In the genomic region with DNA sequence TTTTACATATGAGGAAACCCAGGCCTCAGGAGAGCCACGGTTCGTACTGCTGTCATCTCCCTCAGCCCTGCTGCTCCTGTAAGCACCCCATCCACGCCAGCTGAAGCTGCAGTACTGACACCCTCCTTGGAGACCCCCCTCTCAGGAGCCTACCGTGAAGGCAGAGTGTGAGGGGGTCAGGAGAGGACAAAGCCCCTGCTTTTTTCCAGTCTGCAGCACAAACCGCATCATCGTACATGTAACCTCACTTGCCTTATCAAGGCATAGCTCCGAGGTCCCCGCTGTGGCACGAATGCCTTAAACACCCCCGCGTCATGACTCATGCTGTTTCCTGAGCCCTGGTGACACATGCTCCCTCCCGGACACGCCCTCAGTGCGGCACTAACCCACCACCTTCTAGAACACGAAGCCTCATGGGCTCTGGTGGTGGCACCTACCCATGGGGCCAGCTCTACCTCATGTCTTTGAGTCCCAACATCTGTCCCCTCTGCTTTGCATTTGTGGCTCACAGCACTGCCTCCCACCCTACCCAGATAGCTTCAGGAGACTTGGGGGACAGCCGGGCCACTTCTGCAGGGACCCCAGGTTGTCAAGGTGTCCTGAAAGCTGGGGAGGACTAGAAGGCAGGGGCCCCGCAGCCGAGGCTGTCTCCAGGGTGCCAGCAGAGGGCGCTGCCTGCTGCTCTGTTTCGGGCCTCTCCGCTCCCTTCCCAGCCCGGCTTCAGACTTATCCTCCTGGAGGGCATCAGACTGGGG, we compare ENCODE assay signal across 1 cellular context.
A peak's percentile ranks its signal among the peaks of the same experiment; 100 is the strongest.
TF ChIP-seq lines count a peak whose summit lies in the region.

No MANE protein-coding gene starts in this region.

TF ChIP-seq in GM12878, 131 proteins besides CTCF, POLR2A, EP300 and RAD21 (continued from another document and continues in another):
- TF ChIP-seq MAX (IDR thresholded peaks at IDR 0.05; ENCODE audit: low read depth, low read length) (0 out of 2 replicates have a peak, but pooled peaks have one; percentile 73), YY1 (IDR thresholded peaks at IDR 0.05; ENCODE audit: low read depth, low read length) (peak; percentile 67), SIX5 (IDR thresholded peaks at IDR 0.05; ENCODE audit: low read depth, low read length, severe bottlenecking) (no peak), ATF7 (IDR thresholded peaks at IDR 0.05; ENCODE audit: low read depth) (0 out of 2 replicates have a peak, but pooled peaks have one; percentile 39), ETV6 (conservative IDR thresholded peaks at IDR 0.05 in 1 of 2, IDR thresholded peaks at IDR 0.05 in 1 of 2; ENCODE audit: borderline replicate concordance in 1 of 2, low read depth in 1 of 2) (no peak), DPF2 (IDR thresholded peaks at IDR 0.05) (no peak), TCF3 (IDR thresholded peaks at IDR 0.05; ENCODE audit: borderline replicate concordance, insufficient read depth, low read depth, low read length) (no peak), BCL11A (IDR thresholded peaks at IDR 0.05; ENCODE audit: low read depth, low read length) (no peak), ZBED1 (IDR thresholded peaks at IDR 0.05; ENCODE audit: borderline replicate concordance) (no peak), MEF2B (IDR thresholded peaks at IDR 0.05; ENCODE audit: partially characterized antibody, poor library complexity, severe bottlenecking) (peak; percentile 37), USF2 (IDR thresholded peaks at IDR 0.05; ENCODE audit: borderline replicate concordance, low read depth, low read length) (no peak), FOXK2 (IDR thresholded peaks at IDR 0.05) (no peak), HDAC6 (IDR thresholded peaks at IDR 0.05; ENCODE audit: unreplicated experiment) (no peak), NR2C1 (IDR thresholded peaks at IDR 0.05) (no peak), MEF2A (IDR thresholded peaks at IDR 0.05; ENCODE audit: insufficient read depth, low read depth, low read length) (no peak), JUNB (IDR thresholded peaks at IDR 0.05) (peak; percentile 43; the same call in 1 of the 2 replicates), EED (IDR thresholded peaks at IDR 0.05; ENCODE audit: low read depth) (0 out of 2 replicates have a peak, but pooled peaks have one; percentile 28), ESRRA (IDR thresholded peaks at IDR 0.05; ENCODE audit: low read length) (no peak), SMAD1 (IDR thresholded peaks at IDR 0.05; ENCODE audit: low read depth, partially characterized antibody) (no peak), HDAC2 (IDR thresholded peaks at IDR 0.05) (no peak), SRF (IDR thresholded peaks at IDR 0.05; ENCODE audit: low read depth in 2 of 2, low read length in 2 of 2) (peak; percentile 43 to 69; a peak in 2 of 4 replicates), EZH2 (IDR thresholded peaks at IDR 0.05; ENCODE audit: borderline replicate concordance, control insufficient read depth, low read depth, low read length) (no peak), PKNOX1 (IDR thresholded peaks at IDR 0.05) (peak; percentile 11; the same call in 1 of the 2 replicates), CHD2 (IDR thresholded peaks at IDR 0.05; ENCODE audit: borderline replicate concordance, low read depth, low read length) (no peak), FOXM1 (IDR thresholded peaks at IDR 0.05; ENCODE audit: low read depth, low read length) (no peak), PRDM15 (CRISPR knock-in tag; IDR thresholded peaks at IDR 0.05) (no peak), IRF4 (IDR thresholded peaks at IDR 0.05; ENCODE audit: low read depth, low read length) (no peak), JUND (IDR thresholded peaks at IDR 0.05; ENCODE audit: low read depth, low read length) (peak; percentile 20; the same call in 1 of the 2 replicates), NFIC (IDR thresholded peaks at IDR 0.05; ENCODE audit: low read depth, low read length) (no peak), REST (IDR thresholded peaks at IDR 0.05; ENCODE audit: low read depth, low read length) (no peak), SUZ12 (IDR thresholded peaks at IDR 0.05; ENCODE audit: unreplicated experiment) (no peak), CBFB (IDR thresholded peaks at IDR 0.05; ENCODE audit: low read depth) (peak; percentile 26; the same call in 1 of the 2 replicates)
- TF ChIP-seq, protein P1, sequence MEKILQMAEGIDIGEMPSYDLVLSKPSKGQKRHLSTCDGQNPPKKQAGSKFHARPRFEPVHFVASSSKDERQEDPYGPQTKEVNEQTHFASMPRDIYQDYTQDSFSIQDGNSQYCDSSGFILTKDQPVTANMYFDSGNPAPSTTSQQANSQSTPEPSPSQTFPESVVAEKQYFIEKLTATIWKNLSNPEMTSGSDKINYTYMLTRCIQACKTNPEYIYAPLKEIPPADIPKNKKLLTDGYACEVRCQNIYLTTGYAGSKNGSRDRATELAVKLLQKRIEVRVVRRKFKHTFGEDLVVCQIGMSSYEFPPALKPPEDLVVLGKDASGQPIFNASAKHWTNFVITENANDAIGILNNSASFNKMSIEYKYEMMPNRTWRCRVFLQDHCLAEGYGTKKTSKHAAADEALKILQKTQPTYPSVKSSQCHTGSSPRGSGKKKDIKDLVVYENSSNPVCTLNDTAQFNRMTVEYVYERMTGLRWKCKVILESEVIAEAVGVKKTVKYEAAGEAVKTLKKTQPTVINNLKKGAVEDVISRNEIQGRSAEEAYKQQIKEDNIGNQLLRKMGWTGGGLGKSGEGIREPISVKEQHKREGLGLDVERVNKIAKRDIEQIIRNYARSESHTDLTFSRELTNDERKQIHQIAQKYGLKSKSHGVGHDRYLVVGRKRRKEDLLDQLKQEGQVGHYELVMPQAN (conservative IDR thresholded peaks at IDR 0.05) = no peak
- TF ChIP-seq, protein P2, sequence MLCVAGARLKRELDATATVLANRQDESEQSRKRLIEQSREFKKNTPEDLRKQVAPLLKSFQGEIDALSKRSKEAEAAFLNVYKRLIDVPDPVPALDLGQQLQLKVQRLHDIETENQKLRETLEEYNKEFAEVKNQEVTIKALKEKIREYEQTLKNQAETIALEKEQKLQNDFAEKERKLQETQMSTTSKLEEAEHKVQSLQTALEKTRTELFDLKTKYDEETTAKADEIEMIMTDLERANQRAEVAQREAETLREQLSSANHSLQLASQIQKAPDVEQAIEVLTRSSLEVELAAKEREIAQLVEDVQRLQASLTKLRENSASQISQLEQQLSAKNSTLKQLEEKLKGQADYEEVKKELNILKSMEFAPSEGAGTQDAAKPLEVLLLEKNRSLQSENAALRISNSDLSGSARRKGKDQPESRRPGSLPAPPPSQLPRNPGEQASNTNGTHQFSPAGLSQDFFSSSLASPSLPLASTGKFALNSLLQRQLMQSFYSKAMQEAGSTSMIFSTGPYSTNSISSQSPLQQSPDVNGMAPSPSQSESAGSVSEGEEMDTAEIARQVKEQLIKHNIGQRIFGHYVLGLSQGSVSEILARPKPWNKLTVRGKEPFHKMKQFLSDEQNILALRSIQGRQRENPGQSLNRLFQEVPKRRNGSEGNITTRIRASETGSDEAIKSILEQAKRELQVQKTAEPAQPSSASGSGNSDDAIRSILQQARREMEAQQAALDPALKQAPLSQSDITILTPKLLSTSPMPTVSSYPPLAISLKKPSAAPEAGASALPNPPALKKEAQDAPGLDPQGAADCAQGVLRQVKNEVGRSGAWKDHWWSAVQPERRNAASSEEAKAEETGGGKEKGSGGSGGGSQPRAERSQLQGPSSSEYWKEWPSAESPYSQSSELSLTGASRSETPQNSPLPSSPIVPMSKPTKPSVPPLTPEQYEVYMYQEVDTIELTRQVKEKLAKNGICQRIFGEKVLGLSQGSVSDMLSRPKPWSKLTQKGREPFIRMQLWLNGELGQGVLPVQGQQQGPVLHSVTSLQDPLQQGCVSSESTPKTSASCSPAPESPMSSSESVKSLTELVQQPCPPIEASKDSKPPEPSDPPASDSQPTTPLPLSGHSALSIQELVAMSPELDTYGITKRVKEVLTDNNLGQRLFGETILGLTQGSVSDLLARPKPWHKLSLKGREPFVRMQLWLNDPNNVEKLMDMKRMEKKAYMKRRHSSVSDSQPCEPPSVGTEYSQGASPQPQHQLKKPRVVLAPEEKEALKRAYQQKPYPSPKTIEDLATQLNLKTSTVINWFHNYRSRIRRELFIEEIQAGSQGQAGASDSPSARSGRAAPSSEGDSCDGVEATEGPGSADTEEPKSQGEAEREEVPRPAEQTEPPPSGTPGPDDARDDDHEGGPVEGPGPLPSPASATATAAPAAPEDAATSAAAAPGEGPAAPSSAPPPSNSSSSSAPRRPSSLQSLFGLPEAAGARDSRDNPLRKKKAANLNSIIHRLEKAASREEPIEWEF (IDR thresholded peaks at IDR 0.05; ENCODE audit: insufficient replicate concordance, low read depth, low read length) = no peak
- TF ChIP-seq, protein P3, sequence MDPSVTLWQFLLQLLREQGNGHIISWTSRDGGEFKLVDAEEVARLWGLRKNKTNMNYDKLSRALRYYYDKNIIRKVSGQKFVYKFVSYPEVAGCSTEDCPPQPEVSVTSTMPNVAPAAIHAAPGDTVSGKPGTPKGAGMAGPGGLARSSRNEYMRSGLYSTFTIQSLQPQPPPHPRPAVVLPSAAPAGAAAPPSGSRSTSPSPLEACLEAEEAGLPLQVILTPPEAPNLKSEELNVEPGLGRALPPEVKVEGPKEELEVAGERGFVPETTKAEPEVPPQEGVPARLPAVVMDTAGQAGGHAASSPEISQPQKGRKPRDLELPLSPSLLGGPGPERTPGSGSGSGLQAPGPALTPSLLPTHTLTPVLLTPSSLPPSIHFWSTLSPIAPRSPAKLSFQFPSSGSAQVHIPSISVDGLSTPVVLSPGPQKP (IDR thresholded peaks at IDR 0.05; ENCODE audit: low read depth, low read length) = no peak
